In genomic region chr10:97736403-97736901, GRCh38 we compare ENCODE assay signal across 9 cellular contexts. TPM values are rescaled to one million over a fixed set of nuclear protein-coding genes. Genes with fewer than 3 reads are reported as not detected.
DNase-seq lines count a peak whose midpoint lies in the region; ATAC-seq and TF ChIP-seq lines count a peak whose summit lies in the region.
"Had no signal": no experiment of that assay in that cellular context is flagged by ENCODE, and none has a peak within 500 bp of the region (broad histone marks: within the 10 kb centered on the region; RNA-seq: fewer than 3 reads in every experiment).

No MANE protein-coding gene starts in this region.

- peak overlapping the region; percentile 85; the same call in 1 of the 2 replicates for H3K4me3 ChIP-seq in LNCaP clone FGC (ENCODE audit: low read depth, low read length)

- H3K27me3 Mint-ChIP-seq in dendritic cell treated with granulocyte-macrophage colony-stimulating factor and Interleukin-4, amounts not matched to agents 40 ng/mL and 50 ng/mL, for 4 days, result no peaks in the 10 kb centered on the region

- H3K4me1 Mint-ChIP-seq in dendritic cell treated with granulocyte-macrophage colony-stimulating factor and Interleukin-4, amounts not matched to agents 40 ng/mL and 50 ng/mL, for 4 days (ENCODE audit: low read depth), result peaks cover 48% of the 10 kb centered on the region

- TF ChIP-seq CTCF in C4-2B (conservative IDR thresholded peaks at IDR 0.05) (no peak), LNCaP clone FGC (IDR thresholded peaks at IDR 0.05; ENCODE audit: control insufficient read depth, extremely low read depth, insufficient read depth) (no peak), omental fat pad (IDR thresholded peaks at IDR 0.05) (no peak)

- H3K9me3 Mint-ChIP-seq in dendritic cell treated with granulocyte-macrophage colony-stimulating factor and Interleukin-4, amounts not matched to agents 40 ng/mL and 50 ng/mL, for 4 days, result no peaks in the 10 kb centered on the region

- H3K27ac ChIP-seq in C4-2B, result peak overlapping the region; percentile 83

- peaks cover 44% of the 10 kb centered on the region for H3K36me3 Mint-ChIP-seq in dendritic cell treated with granulocyte-macrophage colony-stimulating factor and Interleukin-4, amounts not matched to agents 40 ng/mL and 50 ng/mL, for 4 days (ENCODE audit: low read depth)

- intact Hi-C loops in dendritic cell treated with granulocyte-macrophage colony-stimulating factor and Interleukin-4, amounts not matched to agents 40 ng/mL and 50 ng/mL, for 4 days (cut with micrococcal nuclease), result loop anchor here (1.0 kb wide), 1 partner anchor 25 kb away; no protein-coding TSS in a partner anchor

- H3K4me3 Mint-ChIP-seq in dendritic cell treated with granulocyte-macrophage colony-stimulating factor and Interleukin-4, amounts not matched to agents 40 ng/mL and 50 ng/mL, for 4 days, result peak overlapping the region; percentile 94

- H3K27ac Mint-ChIP-seq in dendritic cell treated with granulocyte-macrophage colony-stimulating factor and Interleukin-4, amounts not matched to agents 40 ng/mL and 50 ng/mL, for 4 days, result peak overlapping the region; percentile 91

- DNase-seq in LNCaP clone FGC (ENCODE audit: low read depth) (no peak), omental fat pad (ENCODE audit: low spot score) (no peak), NCI-H1105 (lab: John Stamatoyannopoulos, UW) (no peak), kidney glomerular epithelial cell (lab: John Stamatoyannopoulos, UW) (no peak), NCI-H2081 (lab: John Stamatoyannopoulos, UW) (no peak)

- peak; percentile 8 for ATAC-seq in GM21619 (IDR thresholded peaks at IDR 0.05; ENCODE audit: unreplicated experiment)
- peak; percentile 3 for ATAC-seq in omental fat pad (ENCODE audit: low FRiP score)

RNA-seq across cellular contexts. Expression of gene ZFYVE27, which starts 0.5 kb away (rescaled TPM):
- 10 to 100 TPM; 17.9 to 27.1 (median 20.7) TPM for total RNA-seq in omental fat pad

RNA-seq across cellular contexts. Expression of gene MARVELD1, which starts 22.9 kb away (rescaled TPM):
- 10 to 100 TPM; 16.7 to 23.0 (median 21.3) TPM for total RNA-seq in omental fat pad

RNA-seq across cellular contexts. Expression of gene SFRP5, which starts 35.3 kb away (rescaled TPM):
- total RNA-seq in omental fat pad, result 1 to 10 TPM in 1 of 4 donors, under 1 TPM in 2, not detected in 1; 0.56 to 4.1 (median 0.60) TPM
- total RNA-seq: glomerular endothelial cell had no signal

RNA-seq across cellular contexts. Expression of gene AVPI1, which starts 49.4 kb away (rescaled TPM):
- total RNA-seq in omental fat pad, result 100 to 1,000 TPM in 2 of 4 donors, 10 to 100 TPM in 2; 17.7 to 195 (median 69.0) TPM
